Comparison of ENCODE assay signal across 1 cellular context in the genomic region with DNA sequence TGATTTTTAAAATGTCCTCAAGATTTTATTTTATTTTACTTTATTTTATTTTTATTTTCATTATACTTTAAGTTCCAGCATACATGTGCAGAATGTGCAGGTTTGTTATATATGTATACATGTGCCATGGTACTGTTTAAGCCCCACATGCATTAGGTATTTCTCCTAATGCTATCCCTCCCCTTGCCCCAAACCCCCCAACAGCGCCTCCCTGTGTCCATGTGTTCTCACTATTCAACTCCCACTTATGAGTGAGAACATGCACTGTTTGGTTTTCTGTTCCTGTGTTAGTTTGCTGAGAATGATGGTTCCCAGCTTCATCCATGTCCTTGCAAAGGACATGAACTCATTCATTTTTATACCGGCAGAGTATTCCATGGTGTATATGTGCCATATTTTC. TPM values are rescaled to one million over a fixed set of nuclear protein-coding genes. Genes with fewer than 3 reads are reported as not detected.
"Had no signal": no experiment of that assay in that cellular context is flagged by ENCODE, and none has a peak within 500 bp of the region (broad histone marks: within the 10 kb centered on the region; RNA-seq: fewer than 3 reads in every experiment).

No MANE protein-coding gene starts in this region.

RNA-seq across cellular contexts. Expression of gene RNF150, which starts 50.2 kb away (rescaled TPM):
- polyA plus RNA-seq: IgD-negative memory B cell had no signal
